In the genomic region with DNA sequence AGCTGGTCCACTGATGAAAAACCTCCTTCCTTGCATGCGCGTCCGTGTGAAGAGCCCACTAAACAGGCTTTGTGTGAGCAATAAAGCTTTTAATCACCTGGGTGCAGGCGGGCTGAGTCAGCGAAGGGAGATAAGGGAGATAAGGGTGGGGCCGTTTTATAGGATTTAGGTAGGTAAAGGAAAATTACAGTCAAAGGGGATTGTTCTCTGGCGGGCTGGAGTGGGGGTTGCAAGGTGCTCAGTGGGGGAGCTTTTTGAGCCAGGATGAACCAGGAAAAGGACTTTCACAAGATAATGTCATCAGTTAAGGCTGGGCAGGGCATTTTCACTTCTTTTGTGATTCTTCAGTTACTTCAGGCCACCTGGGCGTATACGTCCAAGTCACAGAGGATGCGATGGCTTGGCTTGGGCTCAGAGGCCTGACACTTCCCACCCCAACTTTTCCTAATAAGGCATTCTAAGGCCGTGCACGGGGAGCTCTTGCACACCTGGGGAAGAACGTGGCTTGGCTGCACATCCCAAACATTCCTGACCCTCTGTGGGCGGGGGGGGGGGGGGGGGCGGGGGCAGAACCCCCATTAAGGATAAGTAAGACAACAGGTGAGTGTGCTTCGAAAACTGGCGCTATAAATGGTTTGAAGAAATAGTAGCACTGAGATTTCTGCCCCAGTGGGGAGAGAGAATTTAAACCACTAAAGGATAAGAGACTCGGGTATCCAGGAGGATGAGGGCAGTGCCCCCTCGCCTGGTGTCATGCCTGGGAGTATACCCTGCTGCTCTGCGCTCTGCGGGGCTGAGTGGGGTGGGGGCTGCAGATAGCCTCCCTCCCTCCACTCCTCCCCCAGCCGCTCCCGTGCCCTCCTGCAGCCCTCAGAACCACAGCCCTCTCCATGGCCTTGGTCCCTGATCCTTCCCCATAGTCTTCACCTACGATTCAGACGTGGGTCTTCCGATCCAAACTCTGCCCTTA, we compare ENCODE assay signal across 1 cellular context.
TF ChIP-seq lines count a peak whose summit lies in the region.

No MANE protein-coding gene starts in this region.

TF ChIP-seq in GM23338, 12 proteins besides CTCF, POLR2A, EP300 and RAD21:
- peak; percentile 52; the same call in 1 of the 2 replicates for TF ChIP-seq ZNF462 (CRISPR knock-in tag; IDR thresholded peaks at IDR 0.05)
- peak; percentile 38; the same call in 1 of the 2 replicates for TF ChIP-seq CREB1 (CRISPR knock-in tag; IDR thresholded peaks at IDR 0.05; ENCODE audit: low read depth)
- TF ChIP-seq, protein P1, sequence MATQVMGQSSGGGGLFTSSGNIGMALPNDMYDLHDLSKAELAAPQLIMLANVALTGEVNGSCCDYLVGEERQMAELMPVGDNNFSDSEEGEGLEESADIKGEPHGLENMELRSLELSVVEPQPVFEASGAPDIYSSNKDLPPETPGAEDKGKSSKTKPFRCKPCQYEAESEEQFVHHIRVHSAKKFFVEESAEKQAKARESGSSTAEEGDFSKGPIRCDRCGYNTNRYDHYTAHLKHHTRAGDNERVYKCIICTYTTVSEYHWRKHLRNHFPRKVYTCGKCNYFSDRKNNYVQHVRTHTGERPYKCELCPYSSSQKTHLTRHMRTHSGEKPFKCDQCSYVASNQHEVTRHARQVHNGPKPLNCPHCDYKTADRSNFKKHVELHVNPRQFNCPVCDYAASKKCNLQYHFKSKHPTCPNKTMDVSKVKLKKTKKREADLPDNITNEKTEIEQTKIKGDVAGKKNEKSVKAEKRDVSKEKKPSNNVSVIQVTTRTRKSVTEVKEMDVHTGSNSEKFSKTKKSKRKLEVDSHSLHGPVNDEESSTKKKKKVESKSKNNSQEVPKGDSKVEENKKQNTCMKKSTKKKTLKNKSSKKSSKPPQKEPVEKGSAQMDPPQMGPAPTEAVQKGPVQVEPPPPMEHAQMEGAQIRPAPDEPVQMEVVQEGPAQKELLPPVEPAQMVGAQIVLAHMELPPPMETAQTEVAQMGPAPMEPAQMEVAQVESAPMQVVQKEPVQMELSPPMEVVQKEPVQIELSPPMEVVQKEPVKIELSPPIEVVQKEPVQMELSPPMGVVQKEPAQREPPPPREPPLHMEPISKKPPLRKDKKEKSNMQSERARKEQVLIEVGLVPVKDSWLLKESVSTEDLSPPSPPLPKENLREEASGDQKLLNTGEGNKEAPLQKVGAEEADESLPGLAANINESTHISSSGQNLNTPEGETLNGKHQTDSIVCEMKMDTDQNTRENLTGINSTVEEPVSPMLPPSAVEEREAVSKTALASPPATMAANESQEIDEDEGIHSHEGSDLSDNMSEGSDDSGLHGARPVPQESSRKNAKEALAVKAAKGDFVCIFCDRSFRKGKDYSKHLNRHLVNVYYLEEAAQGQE (IDR thresholded peaks at IDR 0.05; ENCODE audit: unreplicated experiment) = no peak
- TF ChIP-seq ZNF114 (CRISPR knock-in tag; IDR thresholded peaks at IDR 0.05) = no peak
- peak; percentile 90 for TF ChIP-seq NANOG (IDR thresholded peaks at IDR 0.05; ENCODE audit: borderline replicate concordance)
